ENCODE assay signal across 1 cellular context in the genomic region with DNA sequence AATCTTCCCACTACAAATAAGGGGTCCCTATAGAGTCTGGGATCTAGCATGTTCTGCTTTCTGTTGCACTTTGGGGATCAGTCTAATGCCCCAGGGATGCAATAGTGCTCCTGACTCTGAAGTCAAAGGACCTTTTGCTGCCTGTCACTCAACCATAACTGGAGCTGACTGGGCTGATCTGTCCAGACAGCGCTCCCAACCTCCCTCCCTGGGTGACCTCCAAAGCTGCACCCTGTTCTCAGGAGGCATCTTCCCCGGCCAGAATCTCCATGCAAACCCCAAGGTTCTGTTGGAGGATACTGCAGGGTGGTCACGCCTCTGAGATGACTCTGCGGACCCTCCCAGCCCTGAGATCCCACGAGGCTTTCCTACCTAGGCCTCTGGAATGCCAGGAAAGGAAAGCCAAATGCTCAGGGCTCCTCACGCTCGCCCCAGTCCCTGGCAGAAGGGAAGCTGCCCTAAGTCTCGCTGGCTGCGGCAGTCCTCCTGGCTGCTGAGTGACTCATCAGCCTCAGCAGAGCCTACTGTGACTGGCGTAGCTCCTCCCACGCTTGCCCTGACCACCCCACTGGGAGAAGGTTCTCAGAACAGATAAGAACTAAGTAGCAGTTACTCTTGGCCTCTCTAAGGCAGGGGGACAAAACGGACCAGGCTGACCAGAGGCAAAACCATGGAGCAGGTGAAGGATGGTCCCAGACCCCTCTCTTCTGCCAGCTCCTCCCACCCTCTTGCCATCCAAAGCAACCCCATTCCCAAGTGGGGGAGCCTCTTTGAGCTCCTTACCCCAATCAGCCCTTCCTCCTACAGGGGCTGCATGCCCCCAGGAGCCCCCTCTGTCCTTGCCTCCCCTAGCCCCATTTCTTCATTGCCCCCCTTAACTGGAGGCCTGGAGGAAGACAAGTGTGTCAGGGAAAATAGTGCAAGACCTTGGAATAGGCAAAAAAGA.
A peak's percentile ranks its signal among the peaks of the same experiment; 100 is the strongest.
TF ChIP-seq lines count a peak whose summit lies in the region.

No MANE protein-coding gene starts in this region.

TF ChIP-seq in K562, 482 proteins besides CTCF, POLR2A, EP300 and RAD21 (continued from another document):
- TF ChIP-seq, protein P1, sequence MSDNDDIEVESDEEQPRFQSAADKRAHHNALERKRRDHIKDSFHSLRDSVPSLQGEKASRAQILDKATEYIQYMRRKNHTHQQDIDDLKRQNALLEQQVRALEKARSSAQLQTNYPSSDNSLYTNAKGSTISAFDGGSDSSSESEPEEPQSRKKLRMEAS (CRISPR knock-in tag; IDR thresholded peaks at IDR 0.05) = peak; percentile 52
- TF ChIP-seq CREM (IDR thresholded peaks at IDR 0.05; ENCODE audit: low read depth) = peak; percentile 80
- peak; percentile 90 for TF ChIP-seq SMARCC2 (IDR thresholded peaks at IDR 0.05; ENCODE audit: low read depth)
- TF ChIP-seq NFE2 (IDR thresholded peaks at IDR 0.05; ENCODE audit: low read depth) = peak; percentile 81
- no peak for TF ChIP-seq ZNF3 (CRISPR knock-in tag; IDR thresholded peaks at IDR 0.05)
- TF ChIP-seq, protein P2, sequence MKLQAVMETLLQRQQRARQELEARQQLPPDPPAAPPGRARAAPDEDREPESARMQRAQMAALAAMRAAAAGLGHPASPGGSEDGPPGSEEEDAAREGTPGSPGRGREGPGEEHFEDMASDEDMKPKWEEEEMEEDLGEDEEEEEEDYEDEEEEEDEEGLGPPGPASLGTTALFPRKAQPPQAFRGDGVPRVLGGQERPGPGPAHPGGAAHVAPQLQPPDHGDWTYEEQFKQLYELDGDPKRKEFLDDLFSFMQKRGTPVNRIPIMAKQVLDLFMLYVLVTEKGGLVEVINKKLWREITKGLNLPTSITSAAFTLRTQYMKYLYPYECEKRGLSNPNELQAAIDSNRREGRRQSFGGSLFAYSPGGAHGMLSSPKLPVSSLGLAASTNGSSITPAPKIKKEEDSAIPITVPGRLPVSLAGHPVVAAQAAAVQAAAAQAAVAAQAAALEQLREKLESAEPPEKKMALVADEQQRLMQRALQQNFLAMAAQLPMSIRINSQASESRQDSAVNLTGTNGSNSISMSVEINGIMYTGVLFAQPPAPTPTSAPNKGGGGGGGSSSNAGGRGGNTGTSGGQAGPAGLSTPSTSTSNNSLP (IDR thresholded peaks at IDR 0.05; ENCODE audit: borderline replicate concordance, low read depth, low read length) = peak; percentile 44; the same call in 1 of the 2 replicates
- TF ChIP-seq ZNF316 (IDR thresholded peaks at IDR 0.05) = peak; percentile 63
- TF ChIP-seq FOXK2 (conservative IDR thresholded peaks at IDR 0.05 in 1 of 2, IDR thresholded peaks at IDR 0.05 in 1 of 2; ENCODE audit: low read depth in 2 of 2) = no peak
- TF ChIP-seq EHMT2 (IDR thresholded peaks at IDR 0.05) = peak; percentile 51; the same call in 1 of the 2 replicates
- TF ChIP-seq TAF1 (IDR thresholded peaks at IDR 0.05; ENCODE audit: control insufficient read depth, extremely low read depth, insufficient read depth, low read length, severe bottlenecking) = peak; percentile 17
- peak; percentile 76 for TF ChIP-seq CBFA2T3 (IDR thresholded peaks at IDR 0.05)
- TF ChIP-seq PHB (CRISPR knock-in tag; IDR thresholded peaks at IDR 0.05) = no peak
- peak; percentile 83 for TF ChIP-seq MYNN (IDR thresholded peaks at IDR 0.05)
- no peak for TF ChIP-seq MYNN (CRISPR knock-in tag; IDR thresholded peaks at IDR 0.05)
- no peak for TF ChIP-seq SREBF2 (CRISPR knock-in tag; IDR thresholded peaks at IDR 0.05)
- TF ChIP-seq, protein P3, sequence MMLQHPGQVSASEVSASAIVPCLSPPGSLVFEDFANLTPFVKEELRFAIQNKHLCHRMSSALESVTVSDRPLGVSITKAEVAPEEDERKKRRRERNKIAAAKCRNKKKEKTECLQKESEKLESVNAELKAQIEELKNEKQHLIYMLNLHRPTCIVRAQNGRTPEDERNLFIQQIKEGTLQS (IDR thresholded peaks at IDR 0.05) = peak; percentile 96
- TF ChIP-seq, protein P3 (CRISPR knock-in tag; conservative IDR thresholded peaks at IDR 0.05) = peak; percentile 81; the same call in 1 of the 2 replicates
- TF ChIP-seq, protein P4, sequence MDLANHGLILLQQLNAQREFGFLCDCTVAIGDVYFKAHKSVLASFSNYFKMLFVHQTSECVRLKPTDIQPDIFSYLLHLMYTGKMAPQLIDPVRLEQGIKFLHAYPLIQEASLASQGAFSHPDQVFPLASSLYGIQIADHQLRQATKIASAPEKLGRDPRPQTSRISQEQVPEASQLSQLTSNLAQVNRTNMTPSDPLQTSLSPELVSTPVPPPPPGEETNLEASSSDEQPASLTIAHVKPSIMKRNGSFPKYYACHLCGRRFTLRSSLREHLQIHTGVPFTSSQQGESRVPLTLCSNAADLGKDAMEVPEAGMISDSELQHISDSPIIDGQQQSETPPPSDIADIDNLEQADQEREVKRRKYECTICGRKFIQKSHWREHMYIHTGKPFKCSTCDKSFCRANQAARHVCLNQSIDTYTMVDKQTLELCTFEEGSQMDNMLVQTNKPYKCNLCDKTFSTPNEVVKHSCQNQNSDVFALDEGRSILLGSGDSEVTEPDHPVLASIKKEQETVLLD (IDR thresholded peaks at IDR 0.05) = peak; percentile 72; the same call in 1 of the 2 replicates
- peak; percentile 68 for TF ChIP-seq DACH1 (IDR thresholded peaks at IDR 0.05; ENCODE audit: partially characterized antibody)
- no peak for TF ChIP-seq E2F3 (CRISPR knock-in tag; IDR thresholded peaks at IDR 0.05)
- peak; percentile 69 for TF ChIP-seq SOX6 (IDR thresholded peaks at IDR 0.05)
- TF ChIP-seq ERF (CRISPR knock-in tag; IDR thresholded peaks at IDR 0.05) = no peak
- 0 out of 4 replicates have a peak, but pooled peaks of 1 of the 2 experiments have one; percentile 29 for TF ChIP-seq TRIM24 (IDR thresholded peaks at IDR 0.05)
- TF ChIP-seq ATF1 (CRISPR knock-in tag; IDR thresholded peaks at IDR 0.05) = no peak
- peak; percentile 66 for TF ChIP-seq ATF1 (tag; IDR thresholded peaks at IDR 0.05)
- TF ChIP-seq GATA2 (CRISPR knock-in tag; IDR thresholded peaks at IDR 0.05) = peak; percentile 67
- no peak for TF ChIP-seq CBX8 (IDR thresholded peaks at IDR 0.05; ENCODE audit: borderline replicate concordance, extremely low read depth, low read depth, low read length, poor library complexity, severe bottlenecking)
- TF ChIP-seq, protein P5, sequence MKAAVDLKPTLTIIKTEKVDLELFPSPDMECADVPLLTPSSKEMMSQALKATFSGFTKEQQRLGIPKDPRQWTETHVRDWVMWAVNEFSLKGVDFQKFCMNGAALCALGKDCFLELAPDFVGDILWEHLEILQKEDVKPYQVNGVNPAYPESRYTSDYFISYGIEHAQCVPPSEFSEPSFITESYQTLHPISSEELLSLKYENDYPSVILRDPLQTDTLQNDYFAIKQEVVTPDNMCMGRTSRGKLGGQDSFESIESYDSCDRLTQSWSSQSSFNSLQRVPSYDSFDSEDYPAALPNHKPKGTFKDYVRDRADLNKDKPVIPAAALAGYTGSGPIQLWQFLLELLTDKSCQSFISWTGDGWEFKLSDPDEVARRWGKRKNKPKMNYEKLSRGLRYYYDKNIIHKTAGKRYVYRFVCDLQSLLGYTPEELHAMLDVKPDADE (conservative IDR thresholded peaks at IDR 0.05; ENCODE audit: control insufficient read depth, low read depth, low read length) = 0 out of 2 replicates have a peak, but pooled peaks have one; percentile 39
- TF ChIP-seq MECOM (CRISPR knock-in tag; IDR thresholded peaks at IDR 0.05) = no peak
- TF ChIP-seq SRF (CRISPR knock-in tag; IDR thresholded peaks at IDR 0.05) = peak in 1 of 2 experiments; percentile 36; a peak in 1 of 4 replicates
- TF ChIP-seq, protein P6, sequence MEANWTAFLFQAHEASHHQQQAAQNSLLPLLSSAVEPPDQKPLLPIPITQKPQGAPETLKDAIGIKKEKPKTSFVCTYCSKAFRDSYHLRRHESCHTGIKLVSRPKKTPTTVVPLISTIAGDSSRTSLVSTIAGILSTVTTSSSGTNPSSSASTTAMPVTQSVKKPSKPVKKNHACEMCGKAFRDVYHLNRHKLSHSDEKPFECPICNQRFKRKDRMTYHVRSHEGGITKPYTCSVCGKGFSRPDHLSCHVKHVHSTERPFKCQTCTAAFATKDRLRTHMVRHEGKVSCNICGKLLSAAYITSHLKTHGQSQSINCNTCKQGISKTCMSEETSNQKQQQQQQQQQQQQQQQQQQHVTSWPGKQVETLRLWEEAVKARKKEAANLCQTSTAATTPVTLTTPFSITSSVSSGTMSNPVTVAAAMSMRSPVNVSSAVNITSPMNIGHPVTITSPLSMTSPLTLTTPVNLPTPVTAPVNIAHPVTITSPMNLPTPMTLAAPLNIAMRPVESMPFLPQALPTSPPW (CRISPR knock-in tag; IDR thresholded peaks at IDR 0.05) = peak; percentile 60
- TF ChIP-seq, protein P7, sequence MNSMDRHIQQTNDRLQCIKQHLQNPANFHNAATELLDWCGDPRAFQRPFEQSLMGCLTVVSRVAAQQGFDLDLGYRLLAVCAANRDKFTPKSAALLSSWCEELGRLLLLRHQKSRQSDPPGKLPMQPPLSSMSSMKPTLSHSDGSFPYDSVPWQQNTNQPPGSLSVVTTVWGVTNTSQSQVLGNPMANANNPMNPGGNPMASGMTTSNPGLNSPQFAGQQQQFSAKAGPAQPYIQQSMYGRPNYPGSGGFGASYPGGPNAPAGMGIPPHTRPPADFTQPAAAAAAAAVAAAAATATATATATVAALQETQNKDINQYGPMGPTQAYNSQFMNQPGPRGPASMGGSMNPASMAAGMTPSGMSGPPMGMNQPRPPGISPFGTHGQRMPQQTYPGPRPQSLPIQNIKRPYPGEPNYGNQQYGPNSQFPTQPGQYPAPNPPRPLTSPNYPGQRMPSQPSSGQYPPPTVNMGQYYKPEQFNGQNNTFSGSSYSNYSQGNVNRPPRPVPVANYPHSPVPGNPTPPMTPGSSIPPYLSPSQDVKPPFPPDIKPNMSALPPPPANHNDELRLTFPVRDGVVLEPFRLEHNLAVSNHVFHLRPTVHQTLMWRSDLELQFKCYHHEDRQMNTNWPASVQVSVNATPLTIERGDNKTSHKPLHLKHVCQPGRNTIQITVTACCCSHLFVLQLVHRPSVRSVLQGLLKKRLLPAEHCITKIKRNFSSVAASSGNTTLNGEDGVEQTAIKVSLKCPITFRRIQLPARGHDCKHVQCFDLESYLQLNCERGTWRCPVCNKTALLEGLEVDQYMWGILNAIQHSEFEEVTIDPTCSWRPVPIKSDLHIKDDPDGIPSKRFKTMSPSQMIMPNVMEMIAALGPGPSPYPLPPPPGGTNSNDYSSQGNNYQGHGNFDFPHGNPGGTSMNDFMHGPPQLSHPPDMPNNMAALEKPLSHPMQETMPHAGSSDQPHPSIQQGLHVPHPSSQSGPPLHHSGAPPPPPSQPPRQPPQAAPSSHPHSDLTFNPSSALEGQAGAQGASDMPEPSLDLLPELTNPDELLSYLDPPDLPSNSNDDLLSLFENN (IDR thresholded peaks at IDR 0.05; ENCODE audit: low read depth in 2 of 2, low read length in 2 of 2) = peak in 1 of 2 experiments; percentile 42; a peak in 1 of 4 replicates
- peak; percentile 92 for TF ChIP-seq ARID1B (IDR thresholded peaks at IDR 0.05)
- TF ChIP-seq MAFK (IDR thresholded peaks at IDR 0.05; ENCODE audit: low read length) = no peak
- peak; percentile 86 for TF ChIP-seq ZNF263 (CRISPR knock-in tag; IDR thresholded peaks at IDR 0.05; ENCODE audit: borderline replicate concordance)
- TF ChIP-seq TRIM28 (IDR thresholded peaks at IDR 0.05) = 0 out of 2 replicates have a peak, but pooled peaks have one; percentile 35
- peak; percentile 61 to 80; a peak in 2 of 4 replicates for TF ChIP-seq MAZ (CRISPR knock-in tag; conservative IDR thresholded peaks at IDR 0.05 in 1 of 2, IDR thresholded peaks at IDR 0.05 in 1 of 2)
- peak; percentile 70 for TF ChIP-seq FOS (IDR thresholded peaks at IDR 0.05; ENCODE audit: extremely low read depth, insufficient read length)
- peak; percentile 49; the same call in 1 of the 2 replicates for TF ChIP-seq MTA2 (IDR thresholded peaks at IDR 0.05; ENCODE audit: low read depth)
- 0 out of 2 replicates have a peak, but pooled peaks have one; percentile 46 for TF ChIP-seq CREB1 (IDR thresholded peaks at IDR 0.05)
- peak; percentile 38; the same call in 1 of the 2 replicates for TF ChIP-seq CREB1 (CRISPR knock-in tag; IDR thresholded peaks at IDR 0.05)
- peak; percentile 96 for TF ChIP-seq DPF2 (IDR thresholded peaks at IDR 0.05)
- TF ChIP-seq MEF2A (IDR thresholded peaks at IDR 0.05; ENCODE audit: control insufficient read depth, low read depth, low read length) = no peak
- TF ChIP-seq, protein P8, sequence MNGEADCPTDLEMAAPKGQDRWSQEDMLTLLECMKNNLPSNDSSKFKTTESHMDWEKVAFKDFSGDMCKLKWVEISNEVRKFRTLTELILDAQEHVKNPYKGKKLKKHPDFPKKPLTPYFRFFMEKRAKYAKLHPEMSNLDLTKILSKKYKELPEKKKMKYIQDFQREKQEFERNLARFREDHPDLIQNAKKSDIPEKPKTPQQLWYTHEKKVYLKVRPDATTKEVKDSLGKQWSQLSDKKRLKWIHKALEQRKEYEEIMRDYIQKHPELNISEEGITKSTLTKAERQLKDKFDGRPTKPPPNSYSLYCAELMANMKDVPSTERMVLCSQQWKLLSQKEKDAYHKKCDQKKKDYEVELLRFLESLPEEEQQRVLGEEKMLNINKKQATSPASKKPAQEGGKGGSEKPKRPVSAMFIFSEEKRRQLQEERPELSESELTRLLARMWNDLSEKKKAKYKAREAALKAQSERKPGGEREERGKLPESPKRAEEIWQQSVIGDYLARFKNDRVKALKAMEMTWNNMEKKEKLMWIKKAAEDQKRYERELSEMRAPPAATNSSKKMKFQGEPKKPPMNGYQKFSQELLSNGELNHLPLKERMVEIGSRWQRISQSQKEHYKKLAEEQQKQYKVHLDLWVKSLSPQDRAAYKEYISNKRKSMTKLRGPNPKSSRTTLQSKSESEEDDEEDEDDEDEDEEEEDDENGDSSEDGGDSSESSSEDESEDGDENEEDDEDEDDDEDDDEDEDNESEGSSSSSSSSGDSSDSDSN (IDR thresholded peaks at IDR 0.05; ENCODE audit: borderline replicate concordance in 1 of 2, low read depth in 2 of 2, low read length in 2 of 2) = 0 out of 4 replicates have a peak, but pooled peaks have one; percentile 53 to 55
